Comparison of ENCODE assay signal across 18 cellular contexts in genomic region chr17:71963341-71963740, GRCh38.
"Had no signal": no experiment of that assay in that cellular context is flagged by ENCODE, and none has a peak within 500 bp of the region (broad histone marks: within the 10 kb centered on the region; RNA-seq: fewer than 3 reads in every experiment).

No MANE protein-coding gene starts in this region.

- H3K4me1 ChIP-seq: body of pancreas, pancreas, right lobe of liver, stomach had no signal

- H3K27me3 ChIP-seq: body of pancreas, dorsolateral prefrontal cortex, pancreas, right lobe of liver, stomach had no signal

- DNase-seq: activated CD4-positive, alpha-beta T cell treated with anti-CD3 and anti-CD28 coated beads, Interleukin-2, amount 10 ng/mL, durations not matched to agents 7 days and 5 days; activated CD8-positive, alpha-beta T cell treated with anti-CD3 and anti-CD28 coated beads, Interleukin-2, amount 10 ng/mL, durations not matched to agents 7 days and 5 days; activated naive CD4-positive, alpha-beta T cell treated with anti-CD3 and anti-CD28 coated beads for 36 hours; activated T-cell treated with anti-CD3 and anti-CD28 coated beads, Interleukin-2, amount 50 U/mL, for 24 hours; body of pancreas; dorsolateral prefrontal cortex; left cardiac atrium; mesenchymal stem cell; mucosa of descending colon; naive thymus-derived CD4-positive, alpha-beta T cell; pancreas; right lobe of liver; small intestine; stimulated activated CD4-positive, alpha-beta T cell treated with anti-CD3 and anti-CD28 coated beads, Interleukin-15, amount 100 ng/mL, for 24 hours; stimulated activated CD4-positive, alpha-beta T cell treated with anti-CD3 and anti-CD28 coated beads, Interleukin-2, amount 100 ng/mL, for 48 hours; stomach; trophoblast cell had no signal

- H3K36me3 ChIP-seq: pancreas, right lobe of liver, stomach had no signal

- ATAC-seq: activated CD4-positive, CD25-positive, alpha-beta regulatory T cell treated with anti-CD3 and anti-CD28 coated beads, Interleukin-2, amount 50 U/mL, for 24 hours; activated CD8-positive, alpha-beta T cell treated with anti-CD3 and anti-CD28 coated beads, Interleukin-2, amount 10 ng/mL, durations not matched to agents 7 days and 5 days; body of pancreas; left cardiac atrium; mucosa of descending colon; naive thymus-derived CD4-positive, alpha-beta T cell; pancreas; right lobe of liver had no signal

- H3K4me3 ChIP-seq: body of pancreas, dorsolateral prefrontal cortex, mucosa of descending colon, pancreas, right lobe of liver, stomach had no signal

- H3K27ac ChIP-seq: body of pancreas, dorsolateral prefrontal cortex, pancreas, right lobe of liver, stomach had no signal

- H3K9me3 ChIP-seq: body of pancreas, mucosa of descending colon, pancreas, right lobe of liver, stomach had no signal
